ENCODE assay signal across 12 cellular contexts in the genomic region with DNA sequence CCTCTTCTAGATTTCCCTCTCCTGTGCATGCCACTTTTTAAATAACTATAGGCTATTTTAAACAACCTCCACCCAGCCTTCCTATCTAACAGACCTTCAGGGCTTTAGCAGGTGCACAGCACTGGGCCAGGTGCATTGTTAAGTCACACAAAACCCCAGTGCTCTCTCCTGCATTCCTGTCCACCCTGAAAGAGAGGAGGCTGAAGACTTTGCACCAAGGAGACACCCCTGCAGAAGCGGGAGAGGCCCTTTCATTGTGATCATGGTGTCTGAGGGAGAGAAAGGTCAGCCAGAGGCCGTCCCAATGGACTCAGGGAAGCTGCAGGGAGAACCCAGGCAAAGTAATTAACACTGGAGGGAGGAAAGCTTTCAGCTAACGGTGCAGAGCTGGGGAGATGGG. TPM values are rescaled to one million over a fixed set of nuclear protein-coding genes. Genes with fewer than 3 reads are reported as not detected.
DNase-seq lines count a peak whose midpoint lies in the region; ATAC-seq and TF ChIP-seq lines count a peak whose summit lies in the region.
"Had no signal": no experiment of that assay in that cellular context is flagged by ENCODE, and none has a peak within 500 bp of the region (broad histone marks: within the 10 kb centered on the region; RNA-seq: fewer than 3 reads in every experiment).

No MANE protein-coding gene starts in this region.

- peak; percentile 16 for ATAC-seq in left ventricle myocardium superior

- DNase-seq in T-helper 1 cell (no peak), left ventricle myocardium superior (no peak), sigmoid colon (no peak), globus pallidus (ENCODE audit: low spot score) (no peak), NCI-H187 (lab: John Stamatoyannopoulos, UW) (no peak), SW480 (ENCODE audit: low spot score) (no peak)
- DNase-seq: 8988T; activated B cell treated with CpG ODN at 0.5 μM for 24 hours; HCEC 1CT; stimulated activated CD4-positive, alpha-beta T cell treated with anti-CD3 and anti-CD28 coated beads, Interleukin-2, amount 100 ng/mL, for 48 hours had no signal

- peak overlapping the region; percentile 61 for H3K4me3 Mint-ChIP-seq in T-helper 1 cell treated with Interleukin-12 subunit alpha and Interleukin-12 subunit beta and Interleukin-4 antibody, amounts not matched to agents 30 μg/mL and 1 μg/mL, for 36 hours
- H3K4me3 Mint-ChIP-seq: activated B cell treated with CpG ODN at 0.5 μM for 24 hours had no signal

- H3K9me2 ChIP-seq in SU-DHL-6 (replicated peaks; ENCODE audit: insufficient read depth, low read length) = no peaks in the 10 kb centered on the region

- H3K36me3 ChIP-seq in SU-DHL-6 (ENCODE audit: low read length) (no peaks in the 10 kb centered on the region), sigmoid colon (no peaks in the 10 kb centered on the region)

- H3K9me3 ChIP-seq in SU-DHL-6 (ENCODE audit: insufficient read depth, low read length) (no peaks in the 10 kb centered on the region), sigmoid colon (no peaks in the 10 kb centered on the region)

- H3K4me2 ChIP-seq in SU-DHL-6 (ENCODE audit: low read depth, low read length, poor library complexity, severe bottlenecking) = peak overlapping the region; percentile 2

- H3K27ac Mint-ChIP-seq in T-helper 1 cell treated with Interleukin-12 subunit alpha and Interleukin-12 subunit beta and Interleukin-4 antibody, amounts not matched to agents 30 μg/mL and 1 μg/mL, for 36 hours = peak overlapping the region; percentile 77
- H3K27ac Mint-ChIP-seq: activated B cell treated with CpG ODN at 0.5 μM for 24 hours had no signal

- no peak overlapping the region for H3K4me3 ChIP-seq in SU-DHL-6 (ENCODE audit: insufficient read depth, low read length, poor library complexity, severe bottlenecking)
- H3K4me3 ChIP-seq in sigmoid colon = peak overlapping the region in 3 of 4 donors; percentile 7 to 99 (median 90)

- TF ChIP-seq CTCF in SU-DHL-6 (IDR thresholded peaks at IDR 0.05; ENCODE audit: insufficient read depth, low read length, poor library complexity, severe bottlenecking) (no peak), sigmoid colon (IDR thresholded peaks at IDR 0.05) (no peak)

- TF ChIP-seq POLR2A in sigmoid colon (IDR thresholded peaks at IDR 0.05) = no peak

- no peaks in the 10 kb centered on the region for H3K79me2 ChIP-seq in SU-DHL-6 (ENCODE audit: insufficient read depth, low read length)

- H3K36me3 Mint-ChIP-seq in T-helper 1 cell treated with Interleukin-12 subunit alpha and Interleukin-12 subunit beta and Interleukin-4 antibody, amounts not matched to agents 30 μg/mL and 1 μg/mL, for 36 hours (ENCODE audit: low read depth) = peaks cover 25% of the 10 kb centered on the region

- H4K20me1 ChIP-seq in SU-DHL-6 (ENCODE audit: low read depth, low read length) = no peaks in the 10 kb centered on the region

- no peak overlapping the region for H3K9ac ChIP-seq in SU-DHL-6 (ENCODE audit: low read length)

- no peaks in the 10 kb centered on the region for H3K27me3 Mint-ChIP-seq in T-helper 1 cell treated with Interleukin-12 subunit alpha and Interleukin-12 subunit beta and Interleukin-4 antibody, amounts not matched to agents 30 μg/mL and 1 μg/mL, for 36 hours (ENCODE audit: low read depth)

- H3F3A ChIP-seq in SU-DHL-6 (ENCODE audit: insufficient read depth) = no peaks in the 10 kb centered on the region

- no peak overlapping the region for H2AFZ ChIP-seq in SU-DHL-6 (ENCODE audit: low read depth, low read length, severe bottlenecking)

- WGBS in sigmoid colon, 2 donors = 17 to 59% methylated on average over 3 of the region's 3 CpGs

- intact Hi-C loops in left ventricle myocardium superior (cut with micrococcal nuclease) (loop anchor here (2.0 to 5.0 kb wide), 2 partner anchors 45 to 83 kb away; no protein-coding TSS in a partner anchor), sigmoid colon (cut with DNase I) (loop anchor here (2.0 kb wide), 1 partner anchor 71 kb away; no protein-coding TSS in a partner anchor)

- TF ChIP-seq EP300 in sigmoid colon (IDR thresholded peaks at IDR 0.05) = no peak

- peaks cover 2 to 75% (median 70%) of the 10 kb centered on the region in 4 donors for H3K4me1 ChIP-seq in sigmoid colon

- no peaks in the 10 kb centered on the region for H3K9me3 Mint-ChIP-seq in T-helper 1 cell treated with Interleukin-12 subunit alpha and Interleukin-12 subunit beta and Interleukin-4 antibody, amounts not matched to agents 30 μg/mL and 1 μg/mL, for 36 hours
- H3K9me3 Mint-ChIP-seq: activated B cell treated with CpG ODN at 0.5 μM for 24 hours had no signal

- H3K27ac ChIP-seq in SU-DHL-6 (ENCODE audit: low read depth, low read length) (no peak overlapping the region), sigmoid colon (peak overlapping the region; percentile 90 to 97 (median 94))

- H3K27me3 ChIP-seq in SU-DHL-6 (ENCODE audit: low read length) (no peaks in the 10 kb centered on the region), sigmoid colon (no peaks in the 10 kb centered on the region)

- peaks cover 84% of the 10 kb centered on the region for H3K4me1 Mint-ChIP-seq in T-helper 1 cell treated with Interleukin-12 subunit alpha and Interleukin-12 subunit beta and Interleukin-4 antibody, amounts not matched to agents 30 μg/mL and 1 μg/mL, for 36 hours (ENCODE audit: low read depth)

RNA-seq across cellular contexts. Expression of a gene that starts 5.2 kb away (rescaled TPM):
- total RNA-seq in left ventricle myocardium superior (104 TPM), sigmoid colon (100 to 1,000 TPM; 150 to 226 (median 210) TPM)
- polyA plus RNA-seq in sigmoid colon = 10 to 100 TPM in 1 of 3 donors, 1 to 10 TPM in 2; 4.2 to 36.1 (median 6.0) TPM
